In the genomic region with DNA sequence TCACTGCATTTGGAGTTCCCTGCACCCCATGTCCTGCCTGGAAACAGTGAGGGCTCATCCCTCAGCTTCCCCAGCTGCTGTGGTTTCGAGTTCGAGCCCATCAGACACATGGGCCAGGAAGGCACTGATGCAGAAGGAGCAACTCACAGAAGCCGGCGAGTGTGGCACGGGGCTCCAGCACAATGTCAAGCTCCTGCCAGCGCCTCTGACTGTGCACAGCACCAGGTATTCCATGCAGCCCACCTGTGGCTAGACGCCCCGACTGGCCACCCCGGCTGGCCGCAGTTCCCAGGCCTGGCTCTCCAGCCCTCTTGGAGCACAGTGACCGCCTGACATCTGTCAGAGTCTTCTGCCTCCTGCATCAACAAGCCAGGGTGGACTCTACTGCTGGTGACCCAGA, we compare ENCODE assay signal across 27 cellular contexts.
"Had no signal": no experiment of that assay in that cellular context is flagged by ENCODE, and none has a peak within 500 bp of the region (broad histone marks: within the 10 kb centered on the region; RNA-seq: fewer than 3 reads in every experiment).

No MANE protein-coding gene starts in this region.

- DNase-seq: stimulated activated CD4-positive, alpha-beta T cell treated with anti-CD3 and anti-CD28 coated beads, Interleukin-2, amount 100 ng/mL, for 48 hours; stimulated activated CD4-positive, alpha-beta T cell treated with anti-CD3 and anti-CD28 coated beads, Interleukin-4, amount 100 ng/mL, for 1 hour; stimulated activated CD4-positive, alpha-beta T cell treated with anti-CD3 and anti-CD28 coated beads, Interleukin-4, amount 100 ng/mL, for 24 hours; stimulated activated CD4-positive, alpha-beta T cell treated with anti-CD3 and anti-CD28 coated beads, Interleukin-4, amount 100 ng/mL, for 4 hours; stimulated activated CD8-positive, alpha-beta memory T cell treated with anti-CD3 and anti-CD28 coated beads, Interleukin-4, amount 100 ng/mL, for 48 hours; stimulated activated naive B cell treated with anti-CD40 and anti-IgM and Interleukin-4, amounts not matched to agents 10 μg/mL and 1 μg/mL and 100 μg/mL, for 72 hours; stimulated activated naive CD4-positive, alpha-beta T cell; stimulated activated naive CD4-positive, alpha-beta T cell treated with Interleukin-2 at 50 U/mL for 16 hours; stimulated activated naive CD8-positive, alpha-beta T cell treated with anti-CD3 and anti-CD28 coated beads, Interleukin-15, amount 100 ng/mL, for 72 hours; stimulated activated naive CD8-positive, alpha-beta T cell treated with anti-CD3 and anti-CD28 coated beads, Interleukin-15, Interleukin-2, amounts not matched to agents 100 U/mL and 50 U/mL, for 24 hours; stomach; substantia nigra; testis; thyroid gland; tibial artery; transverse colon; trophoblast cell; upper lobe of right lung; uterus had no signal

- H3K4me3 ChIP-seq: stomach, suprapubic skin, testis, thoracic aorta, thyroid gland, tibial artery, tibial nerve, transverse colon, upper lobe of left lung, upper lobe of right lung, uterus, vagina had no signal

- FAIRE-seq: urothelium cell line had no signal

- H3K4me1 ChIP-seq: suprapubic skin, testis, tibial artery, tibial nerve, transverse colon, upper lobe of left lung, upper lobe of right lung, uterus had no signal

- H3K27ac ChIP-seq: stomach, suprapubic skin, testis, thoracic aorta, thyroid gland, tibial artery, tibial nerve, transverse colon, upper lobe of left lung, upper lobe of right lung, uterus, vagina had no signal

- H3K27me3 ChIP-seq: testis, thyroid gland, tibial nerve, transverse colon, upper lobe of left lung, upper lobe of right lung, uterus, vagina had no signal

- H3K36me3 ChIP-seq: stomach, suprapubic skin, thoracic aorta, thyroid gland, tibial artery, tibial nerve, transverse colon, upper lobe of left lung, upper lobe of right lung, uterus, vagina had no signal

- ATAC-seq: stimulated activated effector memory CD8-positive, alpha-beta T cell treated with anti-CD3 and anti-CD28 coated beads, Interleukin-12 subunit alpha, Interleukin-12 subunit beta, amount 100 ng/mL, for 72 hours; stimulated activated memory B cell treated with anti-CD40 and anti-IgM and Interleukin-4, amounts not matched to agents 10 μg/mL and 1 μg/mL and 100 μg/mL, for 72 hours; stimulated activated naive B cell treated with anti-CD40 and anti-IgM and Interleukin-4, amounts not matched to agents 10 μg/mL and 1 μg/mL and 100 μg/mL, for 72 hours; stimulated activated naive CD8-positive, alpha-beta T cell treated with anti-CD3 and anti-CD28 coated beads, Interleukin-15, amount 100 ng/mL, for 72 hours; stimulated activated naive CD8-positive, alpha-beta T cell treated with anti-CD3 and anti-CD28 coated beads, Interleukin-15, Interleukin-2, amounts not matched to agents 100 U/mL and 50 U/mL, for 24 hours; upper lobe of right lung had no signal

- H3K9me3 ChIP-seq: testis, thoracic aorta, thyroid gland, transverse colon, upper lobe of left lung, uterus, vagina had no signal
